In the genomic region with DNA sequence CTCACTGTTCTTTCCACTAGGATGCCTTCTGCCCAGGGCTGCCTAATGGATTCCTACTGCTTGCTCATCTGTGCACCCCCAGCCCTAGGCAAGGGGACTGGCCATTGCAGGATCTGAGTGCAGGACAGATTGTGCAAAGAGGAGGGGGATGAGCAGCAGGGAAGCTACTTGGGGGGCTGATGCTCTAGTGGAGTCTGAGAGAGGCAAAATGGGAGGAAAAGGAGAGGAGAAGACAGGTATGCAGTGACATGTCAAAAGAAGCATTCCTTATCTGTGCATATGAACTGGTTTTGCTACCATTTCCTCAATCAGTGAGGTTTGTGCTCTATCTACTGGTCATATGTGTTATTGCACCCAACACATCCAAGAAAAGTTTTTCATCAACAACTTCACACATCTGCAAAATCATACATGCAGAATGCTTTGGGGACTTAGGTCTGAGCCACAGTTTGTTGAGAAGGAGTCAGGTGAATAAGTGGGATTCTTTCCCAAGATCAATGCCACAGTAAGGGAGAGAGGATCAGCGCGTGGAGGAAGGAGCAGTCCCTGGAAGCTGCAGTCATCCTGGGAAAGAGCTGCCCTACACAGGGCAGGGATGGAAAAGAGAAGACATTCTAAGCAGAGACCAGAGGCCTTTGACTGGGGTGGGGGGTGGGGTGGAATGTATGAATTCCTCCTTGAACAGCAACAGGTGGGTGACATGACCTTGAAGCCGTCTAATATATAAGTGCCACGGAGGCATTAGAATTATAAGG, we compare ENCODE assay signal across 7 cellular contexts. TPM values are rescaled to one million over a fixed set of nuclear protein-coding genes. Genes with fewer than 3 reads are reported as not detected.
DNase-seq lines count a peak whose midpoint lies in the region; ATAC-seq, FAIRE-seq and TF ChIP-seq lines count a peak whose summit lies in the region.

No MANE protein-coding gene starts in this region.

- no peak for TF ChIP-seq POLR2A in suprapubic skin (IDR thresholded peaks at IDR 0.05)

- ATAC-seq in GM21367 (IDR thresholded peaks at IDR 0.05; ENCODE audit: unreplicated experiment): peak; percentile 80

- H3K27ac Mint-ChIP-seq in astrocyte (ENCODE audit: unreplicated experiment): no peak overlapping the region

- TF ChIP-seq EP300 in suprapubic skin (IDR thresholded peaks at IDR 0.05): no peak

- no peaks in the 10 kb centered on the region for H3K4me1 Mint-ChIP-seq in astrocyte (ENCODE audit: low read depth, unreplicated experiment)

- H3K4me3 Mint-ChIP-seq in astrocyte (ENCODE audit: unreplicated experiment): no peak overlapping the region

- peaks cover 31% of the 10 kb centered on the region for H3K27me3 Mint-ChIP-seq in astrocyte (ENCODE audit: low read depth, unreplicated experiment)

- no peaks in the 10 kb centered on the region for H3F3A ChIP-seq in DOHH2 (ENCODE audit: control insufficient read depth, insufficient read depth)

- H3K9me2 ChIP-seq in DOHH2 (replicated peaks; ENCODE audit: control insufficient read depth, low read length): no peaks in the 10 kb centered on the region

- no peak overlapping the region for H2AFZ ChIP-seq in astrocyte (ENCODE audit: low read depth, low read length)

- 73% methylated on average over 4 of the region's 4 CpGs for WGBS in suprapubic skin

- TF ChIP-seq CTCF in DOHH2 (IDR thresholded peaks at IDR 0.05; ENCODE audit: low read depth, low read length, poor library complexity, severe bottlenecking) (peak; percentile 70), astrocyte (IDR thresholded peaks at IDR 0.05; ENCODE audit: insufficient read depth, low read depth, low read length) (peak; percentile 68), suprapubic skin (IDR thresholded peaks at IDR 0.05) (peak; percentile 58 to 67)

- H3K27ac ChIP-seq in DOHH2 (ENCODE audit: low read depth, low read length) (no peak overlapping the region), astrocyte (ENCODE audit: low read depth, low read length) (no peak overlapping the region), suprapubic skin (no peak overlapping the region)

- no peak overlapping the region for H3K9ac ChIP-seq in astrocyte (ENCODE audit: low read length)

- H3K36me3 Mint-ChIP-seq in astrocyte (ENCODE audit: low read depth, unreplicated experiment): no peaks in the 10 kb centered on the region

- H4K20me1 ChIP-seq in DOHH2 (ENCODE audit: control insufficient read depth, insufficient read depth, low read depth, low read length): no peaks in the 10 kb centered on the region
- no peaks in the 10 kb centered on the region for H4K20me1 ChIP-seq in astrocyte (ENCODE audit: insufficient read depth, low read length)

- no peaks in the 10 kb centered on the region for H3K9me3 ChIP-seq in DOHH2 (ENCODE audit: control insufficient read depth, insufficient read depth, low read length)
- no peaks in the 10 kb centered on the region for H3K9me3 ChIP-seq in astrocyte (ENCODE audit: insufficient read depth, low read depth, low read length)
- no peaks in the 10 kb centered on the region for H3K9me3 ChIP-seq in suprapubic skin

- H3K4me1 ChIP-seq in DOHH2 (ENCODE audit: control insufficient read depth, low read length): no peaks in the 10 kb centered on the region
- H3K4me1 ChIP-seq in astrocyte (ENCODE audit: insufficient read depth, low read length): no peaks in the 10 kb centered on the region
- H3K4me1 ChIP-seq in suprapubic skin: peaks cover 5% of the 10 kb centered on the region

- no peak overlapping the region for H3K4me2 ChIP-seq in DOHH2 (ENCODE audit: low read length)
- no peak overlapping the region for H3K4me2 ChIP-seq in astrocyte (ENCODE audit: low read length)

- H3K9me3 Mint-ChIP-seq in astrocyte (ENCODE audit: unreplicated experiment): no peaks in the 10 kb centered on the region

- H3K36me3 ChIP-seq in DOHH2 (ENCODE audit: control insufficient read depth, low read length): no peaks in the 10 kb centered on the region
- H3K36me3 ChIP-seq in astrocyte (ENCODE audit: insufficient read depth, low read length): no peaks in the 10 kb centered on the region
- H3K36me3 ChIP-seq in suprapubic skin: no peaks in the 10 kb centered on the region

- no peak overlapping the region for H3K4me3 ChIP-seq in DOHH2 (ENCODE audit: low read length)
- H3K4me3 ChIP-seq in astrocyte (ENCODE audit: insufficient read depth, low read depth, low read length): no peak overlapping the region
- H3K4me3 ChIP-seq in suprapubic skin: no peak overlapping the region

- H3K27me3 ChIP-seq in DOHH2 (ENCODE audit: control insufficient read depth, low read length) (no peaks in the 10 kb centered on the region; the same call in 1 of the 2 replicates), astrocyte (ENCODE audit: insufficient read depth, low read length) (no peaks in the 10 kb centered on the region), suprapubic skin (no peaks in the 10 kb centered on the region)

- H3K79me2 ChIP-seq in DOHH2 (ENCODE audit: control insufficient read depth, low read length) (no peaks in the 10 kb centered on the region), astrocyte (ENCODE audit: insufficient read depth, low read length) (no peaks in the 10 kb centered on the region)

- DNase-seq in M059J (ENCODE audit: low read depth) (peak; percentile 15), astrocyte (ENCODE audit: low read depth) (peak; percentile 15), iPS DF 19.7 (ENCODE audit: low read depth, low spot score) (peak; percentile 28), suprapubic skin (ENCODE audit: low spot score in 2 of 2) (peak in 1 of 2 donors; percentile 26), posterior cingulate gyrus (no peak)

- intact Hi-C loops in posterior cingulate gyrus (cut with DNase I): no loop called here

- peak; percentile 76 for FAIRE-seq in astrocyte (lab: Jason Lieb, UNC)

RNA-seq across cellular contexts. Expression of a gene that starts 14.4 kb away (rescaled TPM):
- total RNA-seq in M059J (2014; rRNA removed; shearing (Covaris generic)): not detected in 2 replicates
- total RNA-seq in astrocyte: not detected in 2 replicates
- total RNA-seq in suprapubic skin: 1 to 10 TPM; 2.9 to 4.7 (median 3.3) TPM

Comparison
In these comparisons a context has a peak if more than half of its experiments do, and no peak if none do; other contexts are left out.
1. DNase-seq: peak in M059J (single experiment), astrocyte (single experiment) and iPS DF 19.7 (single experiment); none in posterior cingulate gyrus (0 of 10).
2. Peak in every context shown above with its lines, with median percentiles within 50 percentile points of each other: CTCF ChIP-seq.